In the genomic region with DNA sequence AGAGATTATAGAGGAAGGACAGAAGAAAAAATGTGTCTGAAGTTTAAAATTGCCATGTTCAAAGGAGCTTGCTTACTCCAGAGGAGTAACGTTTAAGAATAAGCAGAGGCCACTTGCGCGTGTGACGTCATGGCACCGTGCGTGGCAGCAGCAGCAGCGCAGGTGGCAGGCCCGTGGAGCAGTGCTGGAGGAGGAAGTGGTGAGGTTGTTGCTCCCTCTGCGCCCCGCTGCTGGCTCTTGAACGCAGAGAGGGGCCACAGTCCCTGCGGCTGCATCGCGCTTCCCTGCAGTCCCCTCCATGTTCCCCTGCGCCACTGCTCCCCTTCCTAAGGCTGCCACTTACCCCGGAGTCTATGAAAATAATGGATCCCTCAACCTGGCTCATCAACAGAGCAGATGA, we compare ENCODE assay signal across 8 cellular contexts. TPM values are rescaled to one million over a fixed set of nuclear protein-coding genes. Genes with fewer than 3 reads are reported as not detected.
A peak's percentile ranks its signal among the peaks of the same experiment; 100 is the strongest.
DNase-seq lines count a peak whose midpoint lies in the region; ATAC-seq and TF ChIP-seq lines count a peak whose summit lies in the region.

No MANE protein-coding gene starts in this region.

- H3K27ac ChIP-seq in thymus (ENCODE audit: low read depth) (peak overlapping the region; percentile 90), PC-3 (ENCODE audit: low read length) (no peak overlapping the region)

- H3K4me1 ChIP-seq in thymus (ENCODE audit: control insufficient read depth, insufficient read depth, low read length): peaks cover 9% of the 10 kb centered on the region
- H3K4me1 ChIP-seq in PC-3 (ENCODE audit: insufficient read depth, low read length): no peaks in the 10 kb centered on the region; the same call in 1 of the 2 replicates

- H2AFZ ChIP-seq in PC-3 (ENCODE audit: low read length): no peak overlapping the region

- H3K79me2 ChIP-seq in PC-3 (ENCODE audit: low read length): peaks cover 65% of the 10 kb centered on the region

- peaks cover 38% of the 10 kb centered on the region for H3K36me3 Mint-ChIP-seq in progenitor cell of endocrine pancreas (ENCODE audit: insufficient read depth)

- H3K36me3 ChIP-seq in thymus (ENCODE audit: control insufficient read depth, insufficient read depth) (peaks cover 10% of the 10 kb centered on the region), PC-3 (ENCODE audit: low read depth, low read length) (no peaks in the 10 kb centered on the region)

- H3K4me1 Mint-ChIP-seq in progenitor cell of endocrine pancreas (ENCODE audit: low read depth): peaks cover 7% of the 10 kb centered on the region

- BruUV-seq in PC-3 (replicated peaks; lab: Mats Ljungman, UMichigan): no TSS peak

- H3K4me2 ChIP-seq in PC-3 (ENCODE audit: low read length): no peak overlapping the region

- H3K9me3 ChIP-seq in thymus (ENCODE audit: control insufficient read depth): no peaks in the 10 kb centered on the region
- H3K9me3 ChIP-seq in PC-3 (ENCODE audit: low read length): no peaks in the 10 kb centered on the region

- POLR2A ChIA-PET in PC-3 (lab: Charles Lee; ENCODE audit: unreplicated experiment): no interaction called here

- peak; percentile 81 for DNase-seq in activated CD4-positive, alpha-beta T cell treated with anti-CD3 and anti-CD28 coated beads for 4 hours
- DNase-seq in central memory CD4-positive, alpha-beta T cell: peak; percentile 83
- DNase-seq in progenitor cell of endocrine pancreas (ENCODE audit: low spot score, unreplicated experiment) (no peak), NCI-H1436 (lab: John Stamatoyannopoulos, UW) (no peak), NCI-H2029 treated with DMSO at 0.1 percent for 48 hours (lab: John Stamatoyannopoulos, UW) (no peak), PC-3 (no peak)

- no peak overlapping the region for H3K9ac ChIP-seq in PC-3 (ENCODE audit: low read length)

- no peak overlapping the region for H3K4me3 Mint-ChIP-seq in progenitor cell of endocrine pancreas (ENCODE audit: low read depth)

- peak overlapping the region; percentile 3 for H3K27ac Mint-ChIP-seq in progenitor cell of endocrine pancreas

- no peaks in the 10 kb centered on the region for H3K9me3 Mint-ChIP-seq in progenitor cell of endocrine pancreas (ENCODE audit: low read depth)

- no peaks in the 10 kb centered on the region for H3K27me3 Mint-ChIP-seq in progenitor cell of endocrine pancreas

- intact Hi-C loops in PC-3 (cut with micrococcal nuclease): no loop called here

- CTCF ChIA-PET in PC-3 (lab: Charles Lee): no interaction called here

- H4K20me1 ChIP-seq in PC-3 (ENCODE audit: low read length): peaks cover 5% of the 10 kb centered on the region; the same call in 1 of the 2 replicates

- WGBS in thymus: 51% methylated on average over 16 of the region's 16 CpGs

- ATAC-seq in GM19351 (IDR thresholded peaks at IDR 0.05; ENCODE audit: unreplicated experiment): no peak
- no peak for ATAC-seq in PC-3

- H3K9me2 ChIP-seq in PC-3 (replicated peaks; ENCODE audit: low read length): no peaks in the 10 kb centered on the region

- TF ChIP-seq CTCF in progenitor cell of endocrine pancreas (IDR thresholded peaks at IDR 0.05; ENCODE audit: unreplicated experiment): no peak
- TF ChIP-seq CTCF in PC-3 (conservative IDR thresholded peaks at IDR 0.05; ENCODE audit: low read depth, low read length): no peak

- H3K4me3 ChIP-seq in thymus (ENCODE audit: low read length) (no peak overlapping the region), PC-3 (ENCODE audit: low read length) (no peak overlapping the region)

- H3K27me3 ChIP-seq in thymus (ENCODE audit: control insufficient read depth, insufficient read depth) (no peaks in the 10 kb centered on the region), PC-3 (ENCODE audit: low read length) (no peaks in the 10 kb centered on the region)

- no peaks in the 10 kb centered on the region for H3F3A ChIP-seq in PC-3 (ENCODE audit: low read length, unreplicated experiment)

RNA-seq across cellular contexts. Expression of a gene that starts 37.5 kb away (rescaled TPM):
- total RNA-seq in progenitor cell of endocrine pancreas (284 and 287 TPM in 2 replicates), PC-3 (2014; rRNA removed) (94.7 and 122 TPM in 2 replicates)
- 139 TPM for polyA plus RNA-seq in thymus

Comparison
In these comparisons a context has a peak if more than half of its experiments do, and no peak if none do; other contexts are left out.
1. DNase-seq: peak in activated CD4-positive, alpha-beta T cell treated with anti-CD3 and anti-CD28 coated beads for 4 hours (2 of 2) and central memory CD4-positive, alpha-beta T cell (single experiment); none in progenitor cell of endocrine pancreas (single experiment), NCI-H1436 (single experiment), NCI-H2029 treated with DMSO at 0.1 percent for 48 hours (single experiment) and PC-3 (single experiment).